23 cellular contexts compared by ENCODE assay signal in genomic region chr5:68591850-68592249, GRCh38.
"Had no signal": no experiment of that assay in that cellular context is flagged by ENCODE, and none has a peak within 500 bp of the region (broad histone marks: within the 10 kb centered on the region; RNA-seq: fewer than 3 reads in every experiment).

No MANE protein-coding gene starts in this region.

- H3K36me3 Mint-ChIP-seq: mesothelial cell of epicardium, naive B cell had no signal

- H3K4me1 ChIP-seq: esophagus muscularis mucosa, foreskin keratinocyte, gastrocnemius medialis, left lung, lower lobe of right lung had no signal

- H3K4me1 Mint-ChIP-seq: naive B cell had no signal

- H3K27ac ChIP-seq: coronary artery, dorsolateral prefrontal cortex, esophagus muscularis mucosa, foreskin keratinocyte, gastrocnemius medialis, heart right ventricle, left lung, lower lobe of right lung had no signal

- H3K4me3 ChIP-seq: coronary artery, dorsolateral prefrontal cortex, esophagus muscularis mucosa, gastrocnemius medialis, heart right ventricle, left lung, lower lobe of right lung, mucosa of descending colon had no signal

- FAIRE-seq: colon, endothelial cell of umbilical vein, islet of Langerhans had no signal

- H3K36me3 ChIP-seq: esophagus muscularis mucosa, gastrocnemius medialis, heart right ventricle, left lung, lower lobe of right lung had no signal

- DNase-seq: dermis blood vessel endothelial cell; dorsolateral prefrontal cortex; effector CD4-positive, alpha-beta T cell; effector memory CD4-positive, alpha-beta T cell; foreskin keratinocyte; gastrocnemius medialis; glutamatergic neuron; head of caudate nucleus; heart right ventricle; hippocampal formation; left cardiac atrium; left lung; left ventricle myocardium superior; lower lobe of right lung; mesenchymal stem cell; mucosa of descending colon; naive B cell had no signal

- H3K27me3 ChIP-seq: dorsolateral prefrontal cortex, esophagus muscularis mucosa, foreskin keratinocyte, gastrocnemius medialis, heart right ventricle, left lung had no signal

- ATAC-seq: foreskin keratinocyte, gastrocnemius medialis, heart right ventricle, left cardiac atrium, left lung, left ventricle myocardium superior, lower lobe of right lung, mucosa of descending colon had no signal

- H3K9me3 ChIP-seq: esophagus muscularis mucosa, gastrocnemius medialis, heart right ventricle, left lung, lower lobe of right lung, mucosa of descending colon had no signal

- H3K4me3 Mint-ChIP-seq: mesothelial cell of epicardium, naive B cell had no signal
